16 cellular contexts compared by ENCODE assay signal in genomic region chr2:39547811-39548719, GRCh38.
DNase-seq lines count a peak whose midpoint lies in the region; ATAC-seq, FAIRE-seq and TF ChIP-seq lines count a peak whose summit lies in the region.
"Had no signal": no experiment of that assay in that cellular context is flagged by ENCODE, and none has a peak within 500 bp of the region (broad histone marks: within the 10 kb centered on the region; RNA-seq: fewer than 3 reads in every experiment).

No MANE protein-coding gene starts in this region.

- TF ChIP-seq CTCF in gastrocnemius medialis (IDR thresholded peaks at IDR 0.05 in 4 of 5, conservative IDR thresholded peaks at IDR 0.05 in 1 of 5): no peak

- H3K36me3 ChIP-seq in gastrocnemius medialis: no peaks in the 10 kb centered on the region
- H3K36me3 ChIP-seq: gastroesophageal sphincter had no signal

- no peaks in the 10 kb centered on the region for H3K27me3 ChIP-seq in gastrocnemius medialis
- H3K27me3 ChIP-seq: gastroesophageal sphincter, testis had no signal

- ATAC-seq in esophagus mucosa: peak; percentile 65
- peak; percentile 89 to 90 for ATAC-seq in gastrocnemius medialis
- no peak for ATAC-seq in HG02623 (IDR thresholded peaks at IDR 0.05; ENCODE audit: unreplicated experiment)
- ATAC-seq: activated T-cell treated with anti-CD3 and anti-CD28 coated beads, Interleukin-2, amount 50 U/mL, for 72 hours; gastroesophageal sphincter had no signal

- H3K9me3 ChIP-seq in gastrocnemius medialis: no peaks in the 10 kb centered on the region
- H3K9me3 ChIP-seq: testis had no signal

- intact Hi-C loops in gastrocnemius medialis (cut with DNase I; ENCODE audit: low total_unique reads): no loop called here

- H3K27ac ChIP-seq in gastrocnemius medialis: peak overlapping the region; percentile 29 to 69 (median 50)
- H3K27ac ChIP-seq: gastroesophageal sphincter, SK-N-MC, testis had no signal

- no peak for TF ChIP-seq POLR2A in gastrocnemius medialis (IDR thresholded peaks at IDR 0.05)

- no peak for FAIRE-seq in GM19239 (lab: Jason Lieb, UNC)

- H3K4me3 ChIP-seq in gastrocnemius medialis: no peak overlapping the region
- H3K4me3 ChIP-seq: gastroesophageal sphincter, SK-N-MC, testis had no signal

- peaks cover 0 to 25% of the 10 kb centered on the region in 2 donors for H3K4me1 ChIP-seq in gastrocnemius medialis
- H3K4me1 ChIP-seq: gastroesophageal sphincter, testis had no signal

- DNase-seq in HPDE6-E6E7 (ENCODE audit: extremely low spot score): peak; percentile 60
- peak; percentile 29 to 59 for DNase-seq in SW 1271 (lab: John Stamatoyannopoulos, UW)
- DNase-seq in gastrocnemius medialis: no peak
- no peak for DNase-seq in GM19239 (ENCODE audit: insufficient read length, low spot score)
- DNase-seq in superior temporal gyrus (ENCODE audit: extremely low spot score): no peak
- DNase-seq: activated CD4-positive, alpha-beta memory T cell treated with anti-CD3 and anti-CD28 coated beads for 36 hours; activated T-cell treated with anti-CD3 and anti-CD28 coated beads, Interleukin-2, amount 50 U/mL, for 72 hours; MM.1S; NCI-H2029 treated with DMSO at 0.1 percent for 48 hours; NCI-H526; stimulated activated CD4-positive, alpha-beta T cell treated with anti-CD3 and anti-CD28 coated beads, Interleukin-4, amount 100 ng/mL, for 4 hours; testis had no signal

- in situ Hi-C loops in gastrocnemius medialis (cut with MboI; ENCODE audit: low sequenced_read_pairs in 4 of 4): no loop called here

Comparison
In these comparisons a context has a peak if more than half of its experiments do, and no peak if none do; other contexts are left out.
1. DNase-seq: peak in HPDE6-E6E7 (single experiment) and SW 1271 (2 of 2); none in gastrocnemius medialis (0 of 2), GM19239 (single experiment) and superior temporal gyrus (single experiment).